ENCODE assay signal across 20 cellular contexts in genomic region chr1:153021829-153022228, GRCh38. TPM values are rescaled to one million over a fixed set of nuclear protein-coding genes. Genes with fewer than 3 reads are reported as not detected.
"Had no signal": no experiment of that assay in that cellular context is flagged by ENCODE, and none has a peak within 500 bp of the region (broad histone marks: within the 10 kb centered on the region; RNA-seq: fewer than 3 reads in every experiment).

No MANE protein-coding gene starts in this region.

RNA-seq across cellular contexts. Expression of gene SPRR1B, which starts 9.2 kb away (rescaled TPM):
- total RNA-seq: activated naive CD4-positive, alpha-beta T cell treated with anti-CD3 and anti-CD28 coated beads for 36 hours; activated naive CD4-positive, alpha-beta T cell treated with anti-CD3 and anti-CD28 coated beads, Interleukin-2, amount 50 U/mL, for 72 hours; activated naive CD8-positive, alpha-beta T cell treated with anti-CD3 and anti-CD28 coated beads for 36 hours; activated naive CD8-positive, alpha-beta T cell treated with anti-CD3 and anti-CD28 coated beads, Interleukin-2, amount 10 ng/mL, durations not matched to agents 7 days and 5 days; activated T-cell treated with anti-CD3 and anti-CD28 coated beads, Interleukin-2, amount 50 U/mL, for 4 hours; activated T-cell treated with anti-CD3 and anti-CD28 coated beads, Interleukin-2, amount 50 U/mL, for 72 hours; activated T-helper 1 cell treated with anti-CD3 and anti-CD28 coated beads, Interleukin-12 subunit alpha, Interleukin-12 subunit beta, Interleukin-2, Interleukin-4 antibody, amounts not matched to agents 30 ng/mL and 10 ng/mL and 1 ng/mL, durations not matched to agents 14 hours and 24 hours and 36 hours; activated T-helper 17 cell treated with anti-CD3 and anti-CD28 coated beads, Interleukin-2, amount 50 U/mL, for 72 hours; activated T-helper 2 cell treated with anti-CD3 and anti-CD28 coated beads, Interferon-gamma antibody, Interleukin-2, Interleukin-4, amounts not matched to agents 10 μg/mL and 5 μg/mL and 100 μg/mL, durations not matched to agents 14 hours and 24 hours and 36 hours; aorta; ascending aorta; body of pancreas; breast epithelium; cardiac muscle cell; cardiac septum; cerebellum; chondrocyte had no signal
- polyA plus RNA-seq: cardiac muscle cell had no signal

RNA-seq across cellular contexts. Expression of gene SPRR2D, which starts 19.1 kb away (rescaled TPM):
- total RNA-seq: activated naive CD4-positive, alpha-beta T cell treated with anti-CD3 and anti-CD28 coated beads for 36 hours; activated naive CD4-positive, alpha-beta T cell treated with anti-CD3 and anti-CD28 coated beads, Interleukin-2, amount 50 U/mL, for 72 hours; activated naive CD8-positive, alpha-beta T cell treated with anti-CD3 and anti-CD28 coated beads for 36 hours; activated naive CD8-positive, alpha-beta T cell treated with anti-CD3 and anti-CD28 coated beads, Interleukin-2, amount 10 ng/mL, durations not matched to agents 7 days and 5 days; activated T-cell treated with anti-CD3 and anti-CD28 coated beads, Interleukin-2, amount 50 U/mL, for 4 hours; activated T-cell treated with anti-CD3 and anti-CD28 coated beads, Interleukin-2, amount 50 U/mL, for 72 hours; activated T-helper 1 cell treated with anti-CD3 and anti-CD28 coated beads, Interleukin-12 subunit alpha, Interleukin-12 subunit beta, Interleukin-2, Interleukin-4 antibody, amounts not matched to agents 30 ng/mL and 10 ng/mL and 1 ng/mL, durations not matched to agents 14 hours and 24 hours and 36 hours; activated T-helper 17 cell treated with anti-CD3 and anti-CD28 coated beads, Interleukin-2, amount 50 U/mL, for 72 hours; activated T-helper 2 cell treated with anti-CD3 and anti-CD28 coated beads, Interferon-gamma antibody, Interleukin-2, Interleukin-4, amounts not matched to agents 10 μg/mL and 5 μg/mL and 100 μg/mL, durations not matched to agents 14 hours and 24 hours and 36 hours; adrenal gland; aorta; ascending aorta; body of pancreas; breast epithelium; cardiac muscle cell; cardiac septum; cerebellum; chondrocyte had no signal
- polyA plus RNA-seq: cardiac muscle cell had no signal

RNA-seq across cellular contexts. Expression of gene SPRR3, which starts 20.3 kb away (rescaled TPM):
- total RNA-seq: activated naive CD4-positive, alpha-beta T cell treated with anti-CD3 and anti-CD28 coated beads for 36 hours; activated naive CD4-positive, alpha-beta T cell treated with anti-CD3 and anti-CD28 coated beads, Interleukin-2, amount 50 U/mL, for 72 hours; activated naive CD8-positive, alpha-beta T cell treated with anti-CD3 and anti-CD28 coated beads for 36 hours; activated naive CD8-positive, alpha-beta T cell treated with anti-CD3 and anti-CD28 coated beads, Interleukin-2, amount 10 ng/mL, durations not matched to agents 7 days and 5 days; activated T-cell treated with anti-CD3 and anti-CD28 coated beads, Interleukin-2, amount 50 U/mL, for 4 hours; activated T-cell treated with anti-CD3 and anti-CD28 coated beads, Interleukin-2, amount 50 U/mL, for 72 hours; activated T-helper 1 cell treated with anti-CD3 and anti-CD28 coated beads, Interleukin-12 subunit alpha, Interleukin-12 subunit beta, Interleukin-2, Interleukin-4 antibody, amounts not matched to agents 30 ng/mL and 10 ng/mL and 1 ng/mL, durations not matched to agents 14 hours and 24 hours and 36 hours; activated T-helper 17 cell treated with anti-CD3 and anti-CD28 coated beads, Interleukin-2, amount 50 U/mL, for 72 hours; activated T-helper 2 cell treated with anti-CD3 and anti-CD28 coated beads, Interferon-gamma antibody, Interleukin-2, Interleukin-4, amounts not matched to agents 10 μg/mL and 5 μg/mL and 100 μg/mL, durations not matched to agents 14 hours and 24 hours and 36 hours; body of pancreas; breast epithelium; cardiac muscle cell; cardiac septum; cerebellum; chondrocyte had no signal
- polyA plus RNA-seq: cardiac muscle cell had no signal

RNA-seq across cellular contexts. Expression of gene SPRR2A, which starts 35.5 kb away (rescaled TPM):
- total RNA-seq: activated naive CD4-positive, alpha-beta T cell treated with anti-CD3 and anti-CD28 coated beads for 36 hours; activated naive CD4-positive, alpha-beta T cell treated with anti-CD3 and anti-CD28 coated beads, Interleukin-2, amount 50 U/mL, for 72 hours; activated naive CD8-positive, alpha-beta T cell treated with anti-CD3 and anti-CD28 coated beads for 36 hours; activated naive CD8-positive, alpha-beta T cell treated with anti-CD3 and anti-CD28 coated beads, Interleukin-2, amount 10 ng/mL, durations not matched to agents 7 days and 5 days; activated T-cell treated with anti-CD3 and anti-CD28 coated beads, Interleukin-2, amount 50 U/mL, for 4 hours; activated T-cell treated with anti-CD3 and anti-CD28 coated beads, Interleukin-2, amount 50 U/mL, for 72 hours; activated T-helper 1 cell treated with anti-CD3 and anti-CD28 coated beads, Interleukin-12 subunit alpha, Interleukin-12 subunit beta, Interleukin-2, Interleukin-4 antibody, amounts not matched to agents 30 ng/mL and 10 ng/mL and 1 ng/mL, durations not matched to agents 14 hours and 24 hours and 36 hours; activated T-helper 17 cell treated with anti-CD3 and anti-CD28 coated beads, Interleukin-2, amount 50 U/mL, for 72 hours; activated T-helper 2 cell treated with anti-CD3 and anti-CD28 coated beads, Interferon-gamma antibody, Interleukin-2, Interleukin-4, amounts not matched to agents 10 μg/mL and 5 μg/mL and 100 μg/mL, durations not matched to agents 14 hours and 24 hours and 36 hours; adrenal gland; aorta; ascending aorta; astrocyte; body of pancreas; breast epithelium; cardiac muscle cell; cardiac septum; cerebellum; chondrocyte had no signal
- polyA plus RNA-seq: cardiac muscle cell had no signal

RNA-seq across cellular contexts. Expression of gene SPRR1A, which starts 37.9 kb away (rescaled TPM):
- total RNA-seq: activated naive CD4-positive, alpha-beta T cell treated with anti-CD3 and anti-CD28 coated beads for 36 hours; activated naive CD4-positive, alpha-beta T cell treated with anti-CD3 and anti-CD28 coated beads, Interleukin-2, amount 50 U/mL, for 72 hours; activated naive CD8-positive, alpha-beta T cell treated with anti-CD3 and anti-CD28 coated beads for 36 hours; activated naive CD8-positive, alpha-beta T cell treated with anti-CD3 and anti-CD28 coated beads, Interleukin-2, amount 10 ng/mL, durations not matched to agents 7 days and 5 days; activated T-cell treated with anti-CD3 and anti-CD28 coated beads, Interleukin-2, amount 50 U/mL, for 4 hours; activated T-cell treated with anti-CD3 and anti-CD28 coated beads, Interleukin-2, amount 50 U/mL, for 72 hours; activated T-helper 1 cell treated with anti-CD3 and anti-CD28 coated beads, Interleukin-12 subunit alpha, Interleukin-12 subunit beta, Interleukin-2, Interleukin-4 antibody, amounts not matched to agents 30 ng/mL and 10 ng/mL and 1 ng/mL, durations not matched to agents 14 hours and 24 hours and 36 hours; activated T-helper 17 cell treated with anti-CD3 and anti-CD28 coated beads, Interleukin-2, amount 50 U/mL, for 72 hours; activated T-helper 2 cell treated with anti-CD3 and anti-CD28 coated beads, Interferon-gamma antibody, Interleukin-2, Interleukin-4, amounts not matched to agents 10 μg/mL and 5 μg/mL and 100 μg/mL, durations not matched to agents 14 hours and 24 hours and 36 hours; adrenal gland; aorta; ascending aorta; astrocyte; body of pancreas; breast epithelium; bronchial epithelial cell; cardiac muscle cell; cardiac septum; cerebellum; chondrocyte had no signal
- polyA plus RNA-seq: adrenal gland, aorta, cardiac muscle cell had no signal
